Comparison of ENCODE assay signal across 8 cellular contexts in the genomic region with DNA sequence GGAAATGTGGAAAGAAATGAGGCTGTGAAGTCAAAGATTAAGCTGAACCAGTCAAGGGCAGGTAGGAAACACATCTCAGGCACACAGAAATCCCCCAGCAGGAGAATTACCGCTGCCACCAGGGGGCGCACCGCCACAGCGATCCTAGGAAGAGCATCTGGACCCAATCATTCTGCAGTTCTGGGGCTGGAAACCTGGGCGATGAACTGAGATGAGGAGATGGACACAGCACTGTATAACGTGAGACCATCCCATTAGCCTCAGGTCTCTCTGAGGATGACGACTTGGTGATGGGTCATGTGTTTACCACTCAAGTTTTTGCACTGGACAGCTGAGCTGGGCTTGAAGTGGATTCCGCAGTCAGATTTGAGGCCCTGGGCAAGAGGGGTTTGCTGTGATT. TPM values are rescaled to one million over a fixed set of nuclear protein-coding genes. Genes with fewer than 3 reads are reported as not detected.
DNase-seq lines count a peak whose midpoint lies in the region; ATAC-seq and TF ChIP-seq lines count a peak whose summit lies in the region.

No MANE protein-coding gene starts in this region.

- DNase-seq in AG20443 (ENCODE audit: low spot score) (peak; percentile 75), GM19240 (ENCODE audit: insufficient read length, low spot score) (peak; percentile 47), NCI-H1694 (lab: John Stamatoyannopoulos, UW) (peak; percentile 38), dermis blood vessel endothelial cell (peak; percentile 71), lung microvascular endothelial cell (ENCODE audit: low read depth in 2 of 2) (peak; percentile 55 to 66)
- DNase-seq in stimulated activated CD8-positive, alpha-beta memory T cell treated with anti-CD3 and anti-CD28 coated beads, Interleukin-2, amount 100 ng/mL, for 1 hour (ENCODE audit: low read depth in 2 of 2): peak; percentile 36 to 38

- peak; percentile 93 for TF ChIP-seq CTCF in WI38 (IDR thresholded peaks at IDR 0.05; ENCODE audit: low read depth, low read length)

- ATAC-seq in HG03025 (IDR thresholded peaks at IDR 0.05; ENCODE audit: low FRiP score, unreplicated experiment): no peak

- no peak overlapping the region for H3K4me3 ChIP-seq in WI38 (ENCODE audit: low read depth, low read length)

RNA-seq across cellular contexts. Expression of a gene that starts 6.4 kb away (rescaled TPM):
- total RNA-seq in dermis blood vessel endothelial cell (0.09 TPM in 1 of 2 replicates, not detected in the other), lung microvascular endothelial cell (under 0.01 TPM in 1 of 2 replicates, not detected in the other)
